1 cellular context compared by ENCODE assay signal in the genomic region with DNA sequence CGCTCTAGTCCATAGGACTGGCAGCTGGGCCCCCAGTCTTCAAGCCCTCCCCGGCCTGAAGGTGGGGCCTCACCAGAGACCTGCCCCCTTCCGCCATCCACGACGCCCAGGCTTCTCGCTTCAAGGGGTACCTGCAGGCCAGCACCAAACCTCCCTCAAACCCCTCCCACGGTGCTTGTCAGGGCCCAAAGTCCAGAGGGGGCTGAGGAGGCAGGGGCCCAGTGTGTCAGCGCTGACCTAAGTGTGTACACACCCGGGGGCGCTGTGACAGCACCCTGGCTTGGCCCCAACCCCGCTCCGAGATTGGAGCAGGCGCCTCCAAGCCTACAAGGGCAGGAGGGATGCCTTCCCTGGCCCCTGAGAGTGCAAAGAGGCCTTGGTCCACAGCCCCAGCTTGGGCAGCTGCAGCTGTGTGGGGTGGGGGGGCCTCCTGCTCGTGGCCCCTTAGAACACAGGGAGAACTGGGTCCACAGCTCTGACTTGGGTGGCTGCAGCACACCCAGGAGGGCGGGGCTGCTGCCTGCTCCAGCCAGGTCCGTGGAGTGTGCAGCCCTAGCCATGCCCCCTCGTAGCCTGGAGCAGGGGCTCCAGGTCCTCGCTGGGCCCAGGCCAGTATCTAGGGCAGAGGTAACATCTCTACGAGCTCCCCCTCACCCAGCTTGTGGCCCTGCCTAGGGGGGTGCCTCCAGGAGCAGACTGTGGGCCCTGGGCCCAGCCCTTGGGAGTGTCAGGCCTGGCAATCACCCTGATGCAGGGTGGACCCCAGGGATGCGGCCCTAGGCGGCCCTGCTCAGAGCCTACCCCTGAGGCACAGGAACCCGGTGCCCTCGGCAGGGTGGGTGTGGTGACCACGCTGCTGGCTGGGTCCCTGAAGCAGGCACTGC.
TF ChIP-seq lines count a peak whose summit lies in the region.

No MANE protein-coding gene starts in this region.

TF ChIP-seq in HepG2, 621 proteins besides CTCF, POLR2A, EP300 and RAD21 (continued from another document and continues in another):
- TF ChIP-seq SAP130 (CRISPR knock-in tag; IDR thresholded peaks at IDR 0.05; ENCODE audit: low read depth) (peak; percentile 90), CHD4 (IDR thresholded peaks at IDR 0.05; ENCODE audit: borderline replicate concordance, low read length) (no peak), ZMYM2 (CRISPR knock-in tag; IDR thresholded peaks at IDR 0.05) (no peak), HNRNPL (IDR thresholded peaks at IDR 0.05; ENCODE audit: low read depth, low read length) (no peak), MEF2D (CRISPR knock-in tag; IDR thresholded peaks at IDR 0.05) (peak; percentile 74; the same call in 1 of the 2 replicates), FOXK1 (CRISPR knock-in tag; IDR thresholded peaks at IDR 0.05; ENCODE audit: borderline replicate concordance, low read depth) (peak; percentile 71; the same call in 1 of the 2 replicates), ISX (CRISPR knock-in tag; conservative IDR thresholded peaks at IDR 0.05) (no peak), PLSCR1 (CRISPR knock-in tag; IDR thresholded peaks at IDR 0.05; ENCODE audit: borderline replicate concordance) (no peak), ZNF670 (CRISPR knock-in tag; IDR thresholded peaks at IDR 0.05; ENCODE audit: borderline replicate concordance) (0 out of 2 replicates have a peak, but pooled peaks have one; percentile 45), RORA (CRISPR knock-in tag; IDR thresholded peaks at IDR 0.05) (no peak), HES4 (CRISPR knock-in tag; IDR thresholded peaks at IDR 0.05; ENCODE audit: borderline replicate concordance) (no peak; the same call in 1 of the 2 replicates), ZNF724P (CRISPR knock-in tag; IDR thresholded peaks at IDR 0.05; ENCODE audit: borderline replicate concordance) (peak; percentile 34; the same call in 1 of the 2 replicates), ZNF263 (CRISPR knock-in tag; IDR thresholded peaks at IDR 0.05) (no peak), KDM2A (CRISPR knock-in tag; IDR thresholded peaks at IDR 0.05; ENCODE audit: borderline replicate concordance, low read depth) (peak; percentile 80), FOXK2 (IDR thresholded peaks at IDR 0.05) (no peak), KLF16 (CRISPR knock-in tag; IDR thresholded peaks at IDR 0.05) (peak in 1 of 2 experiments; percentile 68; a peak in 1 of 4 replicates), HINFP (CRISPR knock-in tag; IDR thresholded peaks at IDR 0.05; ENCODE audit: low read depth) (no peak), ZNF776 (CRISPR knock-in tag; IDR thresholded peaks at IDR 0.05) (peak; percentile 85; the same call in 1 of the 2 replicates), ZNF614 (CRISPR knock-in tag; IDR thresholded peaks at IDR 0.05; ENCODE audit: borderline replicate concordance) (0 out of 2 replicates have a peak, but pooled peaks have one; percentile 33), ASH2L (IDR thresholded peaks at IDR 0.05; ENCODE audit: insufficient read length, low read depth, low read length) (peak; percentile 85), ZNF766 (CRISPR knock-in tag; IDR thresholded peaks at IDR 0.05; ENCODE audit: borderline replicate concordance) (no peak), CREB3 (CRISPR knock-in tag; IDR thresholded peaks at IDR 0.05) (no peak), HNF4A (CRISPR knock-in tag; IDR thresholded peaks at IDR 0.05) (peak; percentile 98), XRCC5 (optimal IDR thresholded peaks at IDR 0.05; ENCODE audit: low read length) (peak; percentile 94), CEBPG (CRISPR knock-in tag; IDR thresholded peaks at IDR 0.05) (peak; percentile 27; the same call in 1 of the 2 replicates), MTF1 (CRISPR knock-in tag; IDR thresholded peaks at IDR 0.05) (no peak), POLR2G (IDR thresholded peaks at IDR 0.05; ENCODE audit: low read depth, low read length) (peak; percentile 55; the same call in 1 of the 2 replicates), TBX2 (CRISPR knock-in tag; IDR thresholded peaks at IDR 0.05; ENCODE audit: borderline replicate concordance) (peak; percentile 85; the same call in 1 of the 2 replicates), ZIK1 (CRISPR knock-in tag; IDR thresholded peaks at IDR 0.05; ENCODE audit: borderline replicate concordance, low read depth) (no peak), ARID2 (CRISPR knock-in tag; IDR thresholded peaks at IDR 0.05; ENCODE audit: borderline replicate concordance) (peak; percentile 86), PAF1 (CRISPR knock-in tag; IDR thresholded peaks at IDR 0.05) (no peak), PAWR (CRISPR knock-in tag; IDR thresholded peaks at IDR 0.05; ENCODE audit: borderline replicate concordance) (no peak), ZNF33B (CRISPR knock-in tag; IDR thresholded peaks at IDR 0.05) (no peak; the same call in 1 of the 2 replicates), ZNF335 (CRISPR knock-in tag; IDR thresholded peaks at IDR 0.05) (no peak), LCORL (IDR thresholded peaks at IDR 0.05) (no peak), LCORL (CRISPR knock-in tag; IDR thresholded peaks at IDR 0.05) (peak; percentile 98), ZNF34 (CRISPR knock-in tag; IDR thresholded peaks at IDR 0.05; ENCODE audit: borderline replicate concordance) (no peak), BRF2 (CRISPR knock-in tag; IDR thresholded peaks at IDR 0.05) (no peak), ZGPAT (CRISPR knock-in tag; IDR thresholded peaks at IDR 0.05) (peak; percentile 84), SRSF9 (IDR thresholded peaks at IDR 0.05; ENCODE audit: borderline replicate concordance, insufficient read depth, low read depth, low read length, poor library complexity, severe bottlenecking) (no peak)
- TF ChIP-seq, protein P1, sequence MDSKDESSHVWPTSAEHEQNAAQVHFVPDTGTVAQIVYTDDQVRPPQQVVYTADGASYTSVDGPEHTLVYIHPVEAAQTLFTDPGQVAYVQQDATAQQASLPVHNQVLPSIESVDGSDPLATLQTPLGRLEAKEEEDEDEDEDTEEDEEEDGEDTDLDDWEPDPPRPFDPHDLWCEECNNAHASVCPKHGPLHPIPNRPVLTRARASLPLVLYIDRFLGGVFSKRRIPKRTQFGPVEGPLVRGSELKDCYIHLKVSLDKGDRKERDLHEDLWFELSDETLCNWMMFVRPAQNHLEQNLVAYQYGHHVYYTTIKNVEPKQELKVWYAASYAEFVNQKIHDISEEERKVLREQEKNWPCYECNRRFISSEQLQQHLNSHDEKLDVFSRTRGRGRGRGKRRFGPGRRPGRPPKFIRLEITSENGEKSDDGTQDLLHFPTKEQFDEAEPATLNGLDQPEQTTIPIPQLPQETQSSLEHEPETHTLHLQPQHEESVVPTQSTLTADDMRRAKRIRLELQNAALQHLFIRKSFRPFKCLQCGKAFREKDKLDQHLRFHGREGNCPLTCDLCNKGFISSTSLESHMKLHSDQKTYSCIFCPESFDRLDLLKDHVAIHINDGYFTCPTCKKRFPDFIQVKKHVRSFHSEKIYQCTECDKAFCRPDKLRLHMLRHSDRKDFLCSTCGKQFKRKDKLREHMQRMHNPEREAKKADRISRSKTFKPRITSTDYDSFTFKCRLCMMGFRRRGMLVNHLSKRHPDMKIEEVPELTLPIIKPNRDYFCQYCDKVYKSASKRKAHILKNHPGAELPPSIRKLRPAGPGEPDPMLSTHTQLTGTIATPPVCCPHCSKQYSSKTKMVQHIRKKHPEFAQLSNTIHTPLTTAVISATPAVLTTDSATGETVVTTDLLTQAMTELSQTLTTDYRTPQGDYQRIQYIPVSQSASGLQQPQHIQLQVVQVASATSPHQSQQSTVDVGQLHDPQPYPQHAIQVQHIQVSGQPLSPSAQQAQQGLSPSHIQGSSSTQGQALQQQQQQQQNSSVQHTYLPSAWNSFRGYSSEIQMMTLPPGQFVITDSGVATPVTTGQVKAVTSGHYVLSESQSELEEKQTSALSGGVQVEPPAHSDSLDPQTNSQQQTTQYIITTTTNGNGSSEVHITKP (CRISPR knock-in tag; IDR thresholded peaks at IDR 0.05; ENCODE audit: low read depth) = 0 out of 2 replicates have a peak, but pooled peaks have one; percentile 48
- TF ChIP-seq, protein P2, sequence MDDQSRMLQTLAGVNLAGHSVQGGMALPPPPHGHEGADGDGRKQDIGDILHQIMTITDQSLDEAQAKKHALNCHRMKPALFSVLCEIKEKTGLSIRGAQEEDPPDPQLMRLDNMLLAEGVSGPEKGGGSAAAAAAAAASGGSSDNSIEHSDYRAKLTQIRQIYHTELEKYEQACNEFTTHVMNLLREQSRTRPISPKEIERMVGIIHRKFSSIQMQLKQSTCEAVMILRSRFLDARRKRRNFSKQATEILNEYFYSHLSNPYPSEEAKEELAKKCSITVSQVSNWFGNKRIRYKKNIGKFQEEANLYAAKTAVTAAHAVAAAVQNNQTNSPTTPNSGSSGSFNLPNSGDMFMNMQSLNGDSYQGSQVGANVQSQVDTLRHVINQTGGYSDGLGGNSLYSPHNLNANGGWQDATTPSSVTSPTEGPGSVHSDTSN (CRISPR knock-in tag; IDR thresholded peaks at IDR 0.05; ENCODE audit: borderline replicate concordance) = no peak
- TF ChIP-seq, protein P3, sequence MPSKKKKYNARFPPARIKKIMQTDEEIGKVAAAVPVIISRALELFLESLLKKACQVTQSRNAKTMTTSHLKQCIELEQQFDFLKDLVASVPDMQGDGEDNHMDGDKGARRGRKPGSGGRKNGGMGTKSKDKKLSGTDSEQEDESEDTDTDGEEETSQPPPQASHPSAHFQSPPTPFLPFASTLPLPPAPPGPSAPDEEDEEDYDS (CRISPR knock-in tag; IDR thresholded peaks at IDR 0.05) = peak; percentile 54; the same call in 1 of the 2 replicates
- TF ChIP-seq, protein P4, sequence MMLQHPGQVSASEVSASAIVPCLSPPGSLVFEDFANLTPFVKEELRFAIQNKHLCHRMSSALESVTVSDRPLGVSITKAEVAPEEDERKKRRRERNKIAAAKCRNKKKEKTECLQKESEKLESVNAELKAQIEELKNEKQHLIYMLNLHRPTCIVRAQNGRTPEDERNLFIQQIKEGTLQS (CRISPR knock-in tag; IDR thresholded peaks at IDR 0.05) = no peak
- TF ChIP-seq, protein P5, sequence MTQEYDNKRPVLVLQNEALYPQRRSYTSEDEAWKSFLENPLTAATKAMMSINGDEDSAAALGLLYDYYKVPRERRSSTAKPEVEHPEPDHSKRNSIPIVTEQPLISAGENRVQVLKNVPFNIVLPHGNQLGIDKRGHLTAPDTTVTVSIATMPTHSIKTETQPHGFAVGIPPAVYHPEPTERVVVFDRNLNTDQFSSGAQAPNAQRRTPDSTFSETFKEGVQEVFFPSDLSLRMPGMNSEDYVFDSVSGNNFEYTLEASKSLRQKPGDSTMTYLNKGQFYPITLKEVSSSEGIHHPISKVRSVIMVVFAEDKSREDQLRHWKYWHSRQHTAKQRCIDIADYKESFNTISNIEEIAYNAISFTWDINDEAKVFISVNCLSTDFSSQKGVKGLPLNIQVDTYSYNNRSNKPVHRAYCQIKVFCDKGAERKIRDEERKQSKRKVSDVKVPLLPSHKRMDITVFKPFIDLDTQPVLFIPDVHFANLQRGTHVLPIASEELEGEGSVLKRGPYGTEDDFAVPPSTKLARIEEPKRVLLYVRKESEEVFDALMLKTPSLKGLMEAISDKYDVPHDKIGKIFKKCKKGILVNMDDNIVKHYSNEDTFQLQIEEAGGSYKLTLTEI (CRISPR knock-in tag; conservative IDR thresholded peaks at IDR 0.05) = no peak
- TF ChIP-seq, protein P6, sequence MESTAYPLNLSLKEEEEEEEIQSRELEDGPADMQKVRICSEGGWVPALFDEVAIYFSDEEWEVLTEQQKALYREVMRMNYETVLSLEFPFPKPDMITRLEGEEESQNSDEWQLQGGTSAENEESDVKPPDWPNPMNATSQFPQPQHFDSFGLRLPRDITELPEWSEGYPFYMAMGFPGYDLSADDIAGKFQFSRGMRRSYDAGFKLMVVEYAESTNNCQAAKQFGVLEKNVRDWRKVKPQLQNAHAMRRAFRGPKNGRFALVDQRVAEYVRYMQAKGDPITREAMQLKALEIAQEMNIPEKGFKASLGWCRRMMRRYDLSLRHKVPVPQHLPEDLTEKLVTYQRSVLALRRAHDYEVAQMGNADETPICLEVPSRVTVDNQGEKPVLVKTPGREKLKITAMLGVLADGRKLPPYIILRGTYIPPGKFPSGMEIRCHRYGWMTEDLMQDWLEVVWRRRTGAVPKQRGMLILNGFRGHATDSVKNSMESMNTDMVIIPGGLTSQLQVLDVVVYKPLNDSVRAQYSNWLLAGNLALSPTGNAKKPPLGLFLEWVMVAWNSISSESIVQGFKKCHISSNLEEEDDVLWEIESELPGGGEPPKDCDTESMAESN (CRISPR knock-in tag; conservative IDR thresholded peaks at IDR 0.05) = peak; percentile 92
